ENCODE assay signal across 13 cellular contexts in the genomic region with DNA sequence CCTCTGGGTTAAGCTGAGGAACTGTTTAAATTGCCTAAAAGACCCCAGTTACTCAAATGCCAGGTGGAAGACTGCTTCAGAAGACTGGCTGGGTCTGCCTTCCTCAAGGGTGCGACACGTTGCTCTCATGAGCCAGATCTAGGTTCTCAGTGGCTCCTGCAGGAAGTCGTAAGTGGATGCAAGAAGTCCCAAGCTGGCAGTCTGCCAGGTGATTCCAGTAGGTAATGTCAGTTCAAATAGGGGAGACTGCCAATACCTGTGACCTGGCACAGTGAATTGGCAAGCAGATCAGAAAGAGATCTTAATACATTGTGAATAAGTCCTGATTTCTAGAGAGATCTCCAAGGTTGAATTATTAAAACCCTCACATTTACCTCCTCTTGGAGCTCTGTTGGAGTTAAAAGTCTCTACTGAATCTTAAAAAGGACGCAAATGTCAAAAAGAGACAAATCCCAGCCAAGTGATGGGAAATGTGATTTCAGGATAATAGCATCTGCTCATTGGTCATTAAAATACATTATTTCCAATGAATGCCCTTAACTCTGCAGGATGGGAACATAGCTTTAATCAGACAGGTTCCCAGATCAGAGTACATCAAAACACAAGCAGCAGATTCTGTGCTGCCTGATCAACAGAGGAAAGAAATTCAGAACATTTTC.
DNase-seq lines count a peak whose midpoint lies in the region; ATAC-seq and TF ChIP-seq lines count a peak whose summit lies in the region.
"Had no signal": no experiment of that assay in that cellular context is flagged by ENCODE, and none has a peak within 500 bp of the region (broad histone marks: within the 10 kb centered on the region; RNA-seq: fewer than 3 reads in every experiment).

No MANE protein-coding gene starts in this region.

- H3K4me1 Mint-ChIP-seq in natural killer cell: no peaks in the 10 kb centered on the region
- H3K4me1 Mint-ChIP-seq: central memory CD8-positive, alpha-beta T cell; stimulated activated effector memory CD8-positive, alpha-beta T cell treated with anti-CD3 and anti-CD28 coated beads, Interleukin-12 subunit alpha, Interleukin-12 subunit beta, amount 100 ng/mL, for 72 hours had no signal

- peak overlapping the region; percentile 15; the same call in 1 of the 2 replicates for H3K4me2 ChIP-seq in SK-N-SH

- no peaks in the 10 kb centered on the region for H3K27me3 ChIP-seq in SK-N-SH (ENCODE audit: insufficient read depth)

- H3K4me1 ChIP-seq in SK-N-SH (ENCODE audit: control insufficient read depth in 1 of 2, insufficient read depth in 2 of 2, low read depth in 1 of 2, low read length in 1 of 2): peaks cover 21 to 29% of the 10 kb centered on the region in 2 experiments

- H3K27ac Mint-ChIP-seq in natural killer cell: no peak overlapping the region
- H3K27ac Mint-ChIP-seq: stimulated activated effector memory CD8-positive, alpha-beta T cell treated with anti-CD3 and anti-CD28 coated beads, Interleukin-12 subunit alpha, Interleukin-12 subunit beta, amount 100 ng/mL, for 72 hours had no signal

- H3K27me3 Mint-ChIP-seq in natural killer cell (ENCODE audit: low read depth in 2 of 2): peaks cover 20 to 37% of the 10 kb centered on the region in 2 donors

- DNase-seq in DMS79 treated with DMSO at 0.1 percent for 48 hours (lab: John Stamatoyannopoulos, UW) (peak; percentile 99), NCI-H1105 (lab: John Stamatoyannopoulos, UW) (peak; percentile 85), SK-N-SH (peak; percentile 30), mucosa of gallbladder (ENCODE audit: low spot score) (peak; percentile 44), natural killer cell (no peak), putamen (ENCODE audit: low spot score) (no peak)
- no peak for DNase-seq in activated CD4-positive, CD25-positive, alpha-beta regulatory T cell (lab: John Stamatoyannopoulos, UW)
- DNase-seq: activated effector memory CD4-positive, alpha-beta T cell treated with anti-CD3 and anti-CD28 coated beads, Interleukin-2, amount 50 U/mL, for 16 hours; foreskin fibroblast; stimulated activated CD4-positive, alpha-beta T cell treated with anti-CD3 and anti-CD28 coated beads, Interleukin-15, amount 100 ng/mL, for 24 hours had no signal

- H3K27ac ChIP-seq in SK-N-SH (ENCODE audit: low read depth in 2 of 2, low read length in 1 of 2): peak overlapping the region; percentile 80 to 87

- intact Hi-C loops in natural killer cell (cut with micrococcal nuclease): no loop called here

- H3K9me3 Mint-ChIP-seq in natural killer cell: no peaks in the 10 kb centered on the region
- H3K9me3 Mint-ChIP-seq: central memory CD8-positive, alpha-beta T cell; stimulated activated effector memory CD8-positive, alpha-beta T cell treated with anti-CD3 and anti-CD28 coated beads, Interleukin-12 subunit alpha, Interleukin-12 subunit beta, amount 100 ng/mL, for 72 hours had no signal

- CTCF ChIA-PET in SK-N-SH (lab: Yijun Ruan, JAX): interaction anchor here (0.8 to 2.2 kb wide), 7 partner anchors 9 to 270 kb away, joined by 3 to 12 read pairs (median 3); partner anchors contain the start of gene FRMD6

- H3K9me3 ChIP-seq in SK-N-SH: no peaks in the 10 kb centered on the region

- peak in 1 of 2 experiments; percentile 67; a peak in 3 of 4 replicates for TF ChIP-seq EP300 in SK-N-SH (IDR thresholded peaks at IDR 0.05; ENCODE audit: borderline replicate concordance in 1 of 2, low read depth in 1 of 2, low read length in 1 of 2)

- no peaks in the 10 kb centered on the region for H3K9me2 ChIP-seq in SK-N-SH

- no peaks in the 10 kb centered on the region for H3K36me3 ChIP-seq in SK-N-SH (replicated peaks in 1 of 2; ENCODE audit: control insufficient read depth in 1 of 2, insufficient read depth in 2 of 2, low read length in 1 of 2)

- no peak for ATAC-seq in natural killer cell
- ATAC-seq in GM21825 (IDR thresholded peaks at IDR 0.05; ENCODE audit: unreplicated experiment): no peak
- ATAC-seq: stimulated activated effector memory CD8-positive, alpha-beta T cell treated with anti-CD3 and anti-CD28 coated beads, Interleukin-12 subunit alpha, Interleukin-12 subunit beta, amount 100 ng/mL, for 72 hours had no signal

- no peak for TF ChIP-seq RAD21 in SK-N-SH (IDR thresholded peaks at IDR 0.05; ENCODE audit: low read length)

- no peak overlapping the region for H3K4me3 Mint-ChIP-seq in natural killer cell
- H3K4me3 Mint-ChIP-seq: central memory CD8-positive, alpha-beta T cell; stimulated activated effector memory CD8-positive, alpha-beta T cell treated with anti-CD3 and anti-CD28 coated beads, Interleukin-12 subunit alpha, Interleukin-12 subunit beta, amount 100 ng/mL, for 72 hours had no signal

- H3F3A ChIP-seq in SK-N-SH (replicated peaks; ENCODE audit: insufficient read depth): peaks cover 37% of the 10 kb centered on the region

- peaks cover 23% of the 10 kb centered on the region for H3K79me2 ChIP-seq in SK-N-SH (ENCODE audit: insufficient read depth)

- peak overlapping the region; percentile 70; the same call in 1 of the 2 replicates for H3K9ac ChIP-seq in SK-N-SH

- no peaks in the 10 kb centered on the region for H3K36me3 Mint-ChIP-seq in natural killer cell
- H3K36me3 Mint-ChIP-seq: stimulated activated effector memory CD8-positive, alpha-beta T cell treated with anti-CD3 and anti-CD28 coated beads, Interleukin-12 subunit alpha, Interleukin-12 subunit beta, amount 100 ng/mL, for 72 hours had no signal

- POLR2A ChIA-PET in SK-N-SH (lab: Yijun Ruan, JAX): no interaction called here

- 0 out of 2 replicates have a peak overlapping the region, but pooled peaks have one; percentile 8 for H2AFZ ChIP-seq in SK-N-SH (ENCODE audit: low read depth)

- H3K4me3 ChIP-seq in SK-N-SH (ENCODE audit: low read depth in 2 of 2, low read length in 1 of 2): no peak overlapping the region

- no peak for TF ChIP-seq CTCF in SK-N-SH (IDR thresholded peaks at IDR 0.05)
- TF ChIP-seq CTCF in natural killer cell (IDR thresholded peaks at IDR 0.05): no peak

- whole genome bisulfite sequencing in SK-N-SH (ENCODE audit: low lambda C conversion rate): 42% methylated on average over 4 of the region's 4 CpGs

- H4K20me1 ChIP-seq in SK-N-SH (ENCODE audit: insufficient read depth): no peaks in the 10 kb centered on the region

TF ChIP-seq in SK-N-SH, 30 proteins besides CTCF, POLR2A, EP300 and RAD21:
- TF ChIP-seq YY1 (IDR thresholded peaks at IDR 0.05; ENCODE audit: low read depth) (no peak), FOSL2 (IDR thresholded peaks at IDR 0.05; ENCODE audit: borderline replicate concordance, low read depth) (0 out of 2 replicates have a peak, but pooled peaks have one; percentile 5), MAX (IDR thresholded peaks at IDR 0.05; ENCODE audit: low read depth) (peak; percentile 29; the same call in 1 of the 2 replicates), GATA2 (CRISPR knock-in tag; IDR thresholded peaks at IDR 0.05) (0 out of 2 replicates have a peak, but pooled peaks have one; percentile 20), TEAD4 (IDR thresholded peaks at IDR 0.05; ENCODE audit: borderline replicate concordance, insufficient read depth) (no peak), JUND (IDR thresholded peaks at IDR 0.05) (no peak), PBX3 (IDR thresholded peaks at IDR 0.05) (peak; percentile 38; the same call in 1 of the 2 replicates), IRF3 (IDR thresholded peaks at IDR 0.05; ENCODE audit: low read depth, low read length) (no peak), POLR2AphosphoS5 (IDR thresholded peaks at IDR 0.05; ENCODE audit: low read depth, low read length) (no peak), SMC3 (IDR thresholded peaks at IDR 0.05; ENCODE audit: low read depth, low read length) (no peak), GABPA (IDR thresholded peaks at IDR 0.05; ENCODE audit: low read depth) (no peak), SIN3A (IDR thresholded peaks at IDR 0.05; ENCODE audit: borderline replicate concordance, low read depth, low read length) (0 out of 2 replicates have a peak, but pooled peaks have one; percentile 32), CHD2 (IDR thresholded peaks at IDR 0.05; ENCODE audit: low read length, partially characterized antibody) (no peak), TCF12 (IDR thresholded peaks at IDR 0.05) (peak; percentile 42; the same call in 1 of the 2 replicates), TAF1 (IDR thresholded peaks at IDR 0.05; ENCODE audit: borderline replicate concordance, low read depth, low read length) (no peak), ELF1 (IDR thresholded peaks at IDR 0.05) (no peak), NFIC (IDR thresholded peaks at IDR 0.05; ENCODE audit: borderline replicate concordance) (peak; percentile 86)
TF ChIP-seq in SK-N-SH: peak in this region for 7.

Comparison
In these comparisons a context has a peak if more than half of its experiments do, and no peak if none do; other contexts are left out.
1. DNase-seq: peak in DMS79 treated with DMSO at 0.1 percent for 48 hours (single experiment), NCI-H1105 (single experiment), SK-N-SH (single experiment) and mucosa of gallbladder (single experiment); none in activated CD4-positive, CD25-positive, alpha-beta regulatory T cell (0 of 4), natural killer cell (single experiment) and putamen (single experiment).